In genomic region chr12:47302111-47302597, GRCh38 we compare ENCODE assay signal across 10 cellular contexts.
DNase-seq lines count a peak whose midpoint lies in the region; ATAC-seq and TF ChIP-seq lines count a peak whose summit lies in the region.
"Had no signal": no experiment of that assay in that cellular context is flagged by ENCODE, and none has a peak within 500 bp of the region (broad histone marks: within the 10 kb centered on the region; RNA-seq: fewer than 3 reads in every experiment).

No MANE protein-coding gene starts in this region.

- H3K36me3 Mint-ChIP-seq in activated naive CD4-positive, alpha-beta T cell treated with anti-CD3 and anti-CD28 coated beads, Interleukin-2, amount 10 ng/mL, durations not matched to agents 7 days and 5 days = peaks cover 57% of the 10 kb centered on the region
- peaks cover 22% of the 10 kb centered on the region for H3K36me3 Mint-ChIP-seq in T-helper 2 cell treated with Interferon-gamma antibody and Interleukin-4, amounts not matched to agents 5 μg/mL and 100 μg/mL, for 36 hours (ENCODE audit: low read depth)
- peaks cover 60% of the 10 kb centered on the region for H3K36me3 Mint-ChIP-seq in stimulated activated memory B cell treated with anti-CD40 and anti-IgM and Interleukin-4, amounts not matched to agents 10 μg/mL and 1 μg/mL and 100 μg/mL, for 72 hours
- no peaks in the 10 kb centered on the region for H3K36me3 Mint-ChIP-seq in type B pancreatic cell
- H3K36me3 Mint-ChIP-seq: brain had no signal

- CTCF ChIA-PET in activated naive CD4-positive, alpha-beta T cell treated with anti-CD3 and anti-CD28 coated beads, Interleukin-2, amount 10 ng/mL, durations not matched to agents 7 days and 5 days (lab: Charles Lee) = interaction anchor here (0.9 to 1.3 kb wide), 4 partner anchors 29 to 95 kb away, joined by 3 to 5 read pairs (median 4); no protein-coding TSS in a partner anchor

- H3K4me3 Mint-ChIP-seq in activated naive CD4-positive, alpha-beta T cell treated with anti-CD3 and anti-CD28 coated beads, Interleukin-2, amount 10 ng/mL, durations not matched to agents 7 days and 5 days = no peak overlapping the region
- H3K4me3 Mint-ChIP-seq in T-helper 2 cell treated with Interferon-gamma antibody and Interleukin-4, amounts not matched to agents 5 μg/mL and 100 μg/mL, for 36 hours = peak overlapping the region; percentile 13
- H3K4me3 Mint-ChIP-seq in stimulated activated memory B cell treated with anti-CD40 and anti-IgM and Interleukin-4, amounts not matched to agents 10 μg/mL and 1 μg/mL and 100 μg/mL, for 72 hours = no peak overlapping the region
- no peak overlapping the region for H3K4me3 Mint-ChIP-seq in type B pancreatic cell
- H3K4me3 Mint-ChIP-seq: brain had no signal

- DNase-seq in activated naive CD4-positive, alpha-beta T cell treated with Interleukin-2 at 50 U/mL for 16 hours = peak; percentile 34
- DNase-seq in activated naive CD4-positive, alpha-beta T cell treated with anti-CD3 and anti-CD28 coated beads, Interleukin-2, amount 10 ng/mL, durations not matched to agents 7 days and 5 days = no peak
- peak; percentile 35 for DNase-seq in T-helper 2 cell treated with Interferon-gamma antibody and Interleukin-4, amounts not matched to agents 5 μg/mL and 100 μg/mL, for 36 hours (ENCODE audit: low spot score)
- DNase-seq in effector CD4-positive, alpha-beta T cell = no peak
- DNase-seq in DMS153 treated with DMSO at 0.1 percent for 48 hours (lab: John Stamatoyannopoulos, UW; ENCODE audit: unreplicated experiment) (no peak), type B pancreatic cell (ENCODE audit: extremely low spot score, unreplicated experiment) (no peak)
- DNase-seq: Right ventricle myocardium superior had no signal

- H3K4me1 Mint-ChIP-seq in activated naive CD4-positive, alpha-beta T cell treated with anti-CD3 and anti-CD28 coated beads, Interleukin-2, amount 10 ng/mL, durations not matched to agents 7 days and 5 days = peaks cover 63% of the 10 kb centered on the region
- peaks cover 47% of the 10 kb centered on the region for H3K4me1 Mint-ChIP-seq in T-helper 2 cell treated with Interferon-gamma antibody and Interleukin-4, amounts not matched to agents 5 μg/mL and 100 μg/mL, for 36 hours (ENCODE audit: low read depth)
- H3K4me1 Mint-ChIP-seq in stimulated activated memory B cell treated with anti-CD40 and anti-IgM and Interleukin-4, amounts not matched to agents 10 μg/mL and 1 μg/mL and 100 μg/mL, for 72 hours = peaks cover 66% of the 10 kb centered on the region
- H3K4me1 Mint-ChIP-seq in type B pancreatic cell (ENCODE audit: unreplicated experiment) = peaks cover 7% of the 10 kb centered on the region

- H3K9me3 Mint-ChIP-seq in activated naive CD4-positive, alpha-beta T cell treated with anti-CD3 and anti-CD28 coated beads, Interleukin-2, amount 10 ng/mL, durations not matched to agents 7 days and 5 days = peaks cover 41% of the 10 kb centered on the region
- peaks cover 17% of the 10 kb centered on the region for H3K9me3 Mint-ChIP-seq in T-helper 2 cell treated with Interferon-gamma antibody and Interleukin-4, amounts not matched to agents 5 μg/mL and 100 μg/mL, for 36 hours
- H3K9me3 Mint-ChIP-seq in stimulated activated memory B cell treated with anti-CD40 and anti-IgM and Interleukin-4, amounts not matched to agents 10 μg/mL and 1 μg/mL and 100 μg/mL, for 72 hours = peaks cover 15% of the 10 kb centered on the region
- H3K9me3 Mint-ChIP-seq in type B pancreatic cell = peaks cover 4% of the 10 kb centered on the region

- no peaks in the 10 kb centered on the region for H3K27me3 Mint-ChIP-seq in activated naive CD4-positive, alpha-beta T cell treated with anti-CD3 and anti-CD28 coated beads, Interleukin-2, amount 10 ng/mL, durations not matched to agents 7 days and 5 days
- H3K27me3 Mint-ChIP-seq in T-helper 2 cell treated with Interferon-gamma antibody and Interleukin-4, amounts not matched to agents 5 μg/mL and 100 μg/mL, for 36 hours (ENCODE audit: low read depth) = no peaks in the 10 kb centered on the region
- no peaks in the 10 kb centered on the region for H3K27me3 Mint-ChIP-seq in stimulated activated memory B cell treated with anti-CD40 and anti-IgM and Interleukin-4, amounts not matched to agents 10 μg/mL and 1 μg/mL and 100 μg/mL, for 72 hours
- H3K27me3 Mint-ChIP-seq in type B pancreatic cell = no peaks in the 10 kb centered on the region

- peak; percentile 87 for ATAC-seq in HG02840 (IDR thresholded peaks at IDR 0.05; ENCODE audit: low FRiP score, unreplicated experiment)
- ATAC-seq in stimulated activated memory B cell treated with anti-CD40 and anti-IgM and Interleukin-4, amounts not matched to agents 10 μg/mL and 1 μg/mL and 100 μg/mL, for 72 hours = peak; percentile 93

- no peak for TF ChIP-seq CTCF in type B pancreatic cell (conservative IDR thresholded peaks at IDR 0.05)

- no peak overlapping the region for H3K27ac Mint-ChIP-seq in activated naive CD4-positive, alpha-beta T cell treated with anti-CD3 and anti-CD28 coated beads, Interleukin-2, amount 10 ng/mL, durations not matched to agents 7 days and 5 days
- peak overlapping the region; percentile 45 for H3K27ac Mint-ChIP-seq in T-helper 2 cell treated with Interferon-gamma antibody and Interleukin-4, amounts not matched to agents 5 μg/mL and 100 μg/mL, for 36 hours
- H3K27ac Mint-ChIP-seq in stimulated activated memory B cell treated with anti-CD40 and anti-IgM and Interleukin-4, amounts not matched to agents 10 μg/mL and 1 μg/mL and 100 μg/mL, for 72 hours = peak overlapping the region; percentile 83
- no peak overlapping the region for H3K27ac Mint-ChIP-seq in type B pancreatic cell

Comparison
In these comparisons a context has a peak if more than half of its experiments do, and no peak if none do; other contexts are left out.
1. DNase-seq: peak in activated naive CD4-positive, alpha-beta T cell treated with Interleukin-2 at 50 U/mL for 16 hours (single experiment) and T-helper 2 cell treated with Interferon-gamma antibody and Interleukin-4, amounts not matched to agents 5 μg/mL and 100 μg/mL, for 36 hours (single experiment); none in activated naive CD4-positive, alpha-beta T cell treated with anti-CD3 and anti-CD28 coated beads, Interleukin-2, amount 10 ng/mL, durations not matched to agents 7 days and 5 days (single experiment), effector CD4-positive, alpha-beta T cell (single experiment), DMS153 treated with DMSO at 0.1 percent for 48 hours (single experiment) and type B pancreatic cell (single experiment).
2. H3K27ac Mint-ChIP-seq: peak in T-helper 2 cell treated with Interferon-gamma antibody and Interleukin-4, amounts not matched to agents 5 μg/mL and 100 μg/mL, for 36 hours (single experiment) and stimulated activated memory B cell treated with anti-CD40 and anti-IgM and Interleukin-4, amounts not matched to agents 10 μg/mL and 1 μg/mL and 100 μg/mL, for 72 hours (single experiment); none in activated naive CD4-positive, alpha-beta T cell treated with anti-CD3 and anti-CD28 coated beads, Interleukin-2, amount 10 ng/mL, durations not matched to agents 7 days and 5 days (single experiment) and type B pancreatic cell (single experiment).